28 cellular contexts compared by ENCODE assay signal in the genomic region with DNA sequence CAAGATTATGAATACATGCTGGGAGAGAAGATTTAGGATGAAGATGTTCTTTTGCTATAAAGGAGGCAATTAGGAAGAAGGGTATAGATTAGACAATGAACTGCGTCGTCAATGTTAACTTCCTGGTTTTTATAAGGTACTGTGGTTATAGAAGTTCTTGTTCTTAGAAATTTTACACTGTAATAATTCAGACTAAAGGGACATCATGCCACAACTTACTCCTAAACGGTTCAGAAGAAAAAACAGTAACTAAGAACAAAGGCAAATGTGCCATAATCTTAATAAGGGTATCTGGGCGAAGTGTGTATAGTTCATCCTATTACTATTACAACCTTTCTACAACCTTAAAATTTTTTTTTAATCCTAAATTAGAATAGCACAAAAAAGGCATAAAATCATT. TPM values are rescaled to one million over a fixed set of nuclear protein-coding genes. Genes with fewer than 3 reads are reported as not detected.
DNase-seq lines count a peak whose midpoint lies in the region; ATAC-seq, FAIRE-seq and TF ChIP-seq lines count a peak whose summit lies in the region.
"Had no signal": no experiment of that assay in that cellular context is flagged by ENCODE, and none has a peak within 500 bp of the region (broad histone marks: within the 10 kb centered on the region; RNA-seq: fewer than 3 reads in every experiment).

No MANE protein-coding gene starts in this region.

- peaks cover 53% of the 10 kb centered on the region for H3K36me3 ChIP-seq in K562 (ENCODE audit: control insufficient read depth, insufficient read depth, low read length)
- peaks cover 67% of the 10 kb centered on the region for H3K36me3 ChIP-seq in right atrium auricular region
- H3K36me3 ChIP-seq: BE2C had no signal

- no peak for ATAC-seq in activated T-cell treated with anti-CD3 and anti-CD28 coated beads, Interleukin-2, amount 50 U/mL, for 72 hours (replicated peaks in 1 of 2)
- no peak for ATAC-seq in activated T-cell treated with anti-CD3 and anti-CD28 coated beads, Interleukin-2, amount 50 U/mL, for 4 hours
- ATAC-seq in K562, result no peak

- H3K27ac ChIP-seq in K562 (ENCODE audit: extremely low read depth, low read depth, low read length) (no peak overlapping the region), right atrium auricular region (no peak overlapping the region)
- H3K27ac ChIP-seq: 22Rv1, BLaER1 had no signal

- H3K4me1 Mint-ChIP-seq in activated T-cell treated with anti-CD3 and anti-CD28 coated beads, Interleukin-2, amount 50 U/mL, for 72 hours (ENCODE audit: low read depth), result peaks cover 28% of the 10 kb centered on the region
- H3K4me1 Mint-ChIP-seq in activated T-cell treated with anti-CD3 and anti-CD28 coated beads, Interleukin-2, amount 50 U/mL, for 4 hours (ENCODE audit: low read depth), result peaks cover 13% of the 10 kb centered on the region
- H3K4me1 Mint-ChIP-seq in T-helper 2 cell treated with Interferon-gamma antibody and Interleukin-4, amounts not matched to agents 5 μg/mL and 100 μg/mL, for 36 hours (ENCODE audit: low read depth), result peaks cover 66% of the 10 kb centered on the region

- H3K4me2 ChIP-seq in K562 (ENCODE audit: insufficient read depth, low read length), result no peak overlapping the region
- H3K4me2 ChIP-seq: BLaER1 had no signal

- no peak overlapping the region for H3K9ac ChIP-seq in K562 (ENCODE audit: insufficient read depth in 1 of 2, low read depth in 2 of 2, low read length in 2 of 2)
- H3K9ac ChIP-seq: BLaER1 had no signal

- H3K27me3 ChIP-seq in K562 (ENCODE audit: control insufficient read depth in 2 of 2, insufficient read depth in 2 of 2, low read length in 2 of 2) (no peaks in the 10 kb centered on the region), right atrium auricular region (no peaks in the 10 kb centered on the region)
- H3K27me3 ChIP-seq: BE2C, BLaER1 had no signal

- H3K79me2 ChIP-seq in K562 (ENCODE audit: control insufficient read depth, insufficient read depth, low read length), result no peaks in the 10 kb centered on the region

- in situ Hi-C loops in K562 (cut with MboI), result no loop called here

- H3K4me1 ChIP-seq in K562 (replicated peaks in 1 of 2; ENCODE audit: control insufficient read depth in 2 of 2, insufficient read depth in 2 of 2, low read length in 2 of 2) (no peaks in the 10 kb centered on the region), right atrium auricular region (no peaks in the 10 kb centered on the region)
- H3K4me1 ChIP-seq: BE2C had no signal

- BruUV-seq in K562 (replicated peaks; lab: Mats Ljungman, UMichigan), result no TSS peak

- CTCF ChIA-PET in K562 (lab: Yijun Ruan, JAX; ENCODE audit: low intra/inter-chr PET ratio), result no interaction called here

- no peak overlapping the region for H3K4me3 Mint-ChIP-seq in activated T-cell treated with anti-CD3 and anti-CD28 coated beads, Interleukin-2, amount 50 U/mL, for 72 hours
- no peak overlapping the region for H3K4me3 Mint-ChIP-seq in activated T-cell treated with anti-CD3 and anti-CD28 coated beads, Interleukin-2, amount 50 U/mL, for 4 hours
- H3K4me3 Mint-ChIP-seq in T-helper 2 cell treated with Interferon-gamma antibody and Interleukin-4, amounts not matched to agents 5 μg/mL and 100 μg/mL, for 36 hours, result peak overlapping the region; percentile 13
- H3K4me3 Mint-ChIP-seq: CD14-positive monocyte; CD4-positive, alpha-beta memory T cell; CD4-positive, CD25-positive, alpha-beta regulatory T cell; CD8-positive, alpha-beta memory T cell had no signal

- H3K27ac Mint-ChIP-seq in activated T-cell treated with anti-CD3 and anti-CD28 coated beads, Interleukin-2, amount 50 U/mL, for 72 hours, result peak overlapping the region; percentile 21
- peak overlapping the region; percentile 38 for H3K27ac Mint-ChIP-seq in T-helper 2 cell treated with Interferon-gamma antibody and Interleukin-4, amounts not matched to agents 5 μg/mL and 100 μg/mL, for 36 hours
- H3K27ac Mint-ChIP-seq: CD14-positive monocyte; CD8-positive, alpha-beta memory T cell had no signal

- no peak for TF ChIP-seq RAD21 in K562 (CRISPR knock-in tag; conservative IDR thresholded peaks at IDR 0.05 in 1 of 2, IDR thresholded peaks at IDR 0.05 in 1 of 2)

- no peak for TF ChIP-seq EP300 in K562 (IDR thresholded peaks at IDR 0.05; ENCODE audit: low read length)

- POLR2A ChIA-PET in K562 (lab: Yijun Ruan, JAX), result no interaction called here

- intact Hi-C loops in K562 (cut with micrococcal nuclease), result no loop called here

- no peaks in the 10 kb centered on the region for H3K36me3 Mint-ChIP-seq in activated T-cell treated with anti-CD3 and anti-CD28 coated beads, Interleukin-2, amount 50 U/mL, for 72 hours (ENCODE audit: insufficient read depth in 2 of 2)
- peaks cover 2% of the 10 kb centered on the region for H3K36me3 Mint-ChIP-seq in activated T-cell treated with anti-CD3 and anti-CD28 coated beads, Interleukin-2, amount 50 U/mL, for 4 hours (ENCODE audit: insufficient read depth)
- H3K36me3 Mint-ChIP-seq in T-helper 2 cell treated with Interferon-gamma antibody and Interleukin-4, amounts not matched to agents 5 μg/mL and 100 μg/mL, for 36 hours (ENCODE audit: low read depth), result peaks cover 3% of the 10 kb centered on the region
- H3K36me3 Mint-ChIP-seq: CD4-positive, CD25-positive, alpha-beta regulatory T cell; CD8-positive, alpha-beta memory T cell had no signal

- H3K9me3 Mint-ChIP-seq in activated T-cell treated with anti-CD3 and anti-CD28 coated beads, Interleukin-2, amount 50 U/mL, for 72 hours, result no peaks in the 10 kb centered on the region
- H3K9me3 Mint-ChIP-seq in activated T-cell treated with anti-CD3 and anti-CD28 coated beads, Interleukin-2, amount 50 U/mL, for 4 hours, result no peaks in the 10 kb centered on the region
- H3K9me3 Mint-ChIP-seq in T-helper 2 cell treated with Interferon-gamma antibody and Interleukin-4, amounts not matched to agents 5 μg/mL and 100 μg/mL, for 36 hours, result no peaks in the 10 kb centered on the region
- H3K9me3 Mint-ChIP-seq: CD4-positive, alpha-beta memory T cell; CD4-positive, CD25-positive, alpha-beta regulatory T cell; CD8-positive, alpha-beta memory T cell had no signal

- DNase-seq in activated T-cell treated with anti-CD3 and anti-CD28 coated beads, Interleukin-2, amount 50 U/mL, for 72 hours, result no peak
- no peak for DNase-seq in activated T-cell treated with anti-CD3 and anti-CD28 coated beads, Interleukin-2, amount 50 U/mL, for 4 hours
- no peak for DNase-seq in T-helper 2 cell treated with Interferon-gamma antibody and Interleukin-4, amounts not matched to agents 5 μg/mL and 100 μg/mL, for 36 hours (ENCODE audit: low spot score)
- DNase-seq in K562 (ENCODE audit: extremely low read depth in 1 of 4, low spot score in 3 of 4) (no peak), DMS79 treated with DMSO at 0.1 percent for 48 hours (lab: John Stamatoyannopoulos, UW) (no peak), right atrium auricular region (ENCODE audit: low spot score) (no peak), A172 (ENCODE audit: low spot score) (no peak)
- DNase-seq: ACHN; BE2C; C1 segment of cervical spinal cord; CD4-positive, alpha-beta memory T cell; CD8-positive, alpha-beta memory T cell; COR-L47; DMS 273 treated with DMSO at 0.1 percent for 48 hours; DMS153; DMS53; DMS79; GF-D8 had no signal

- H3K4me3 ChIP-seq in K562 (no peak overlapping the region), right atrium auricular region (no peak overlapping the region)
- H3K4me3 ChIP-seq: BLaER1 had no signal

- peaks cover 4% of the 10 kb centered on the region for H3K27me3 Mint-ChIP-seq in activated T-cell treated with anti-CD3 and anti-CD28 coated beads, Interleukin-2, amount 50 U/mL, for 72 hours (ENCODE audit: low read depth)
- no peaks in the 10 kb centered on the region for H3K27me3 Mint-ChIP-seq in activated T-cell treated with anti-CD3 and anti-CD28 coated beads, Interleukin-2, amount 50 U/mL, for 4 hours (ENCODE audit: low read depth)
- peaks cover 2% of the 10 kb centered on the region for H3K27me3 Mint-ChIP-seq in T-helper 2 cell treated with Interferon-gamma antibody and Interleukin-4, amounts not matched to agents 5 μg/mL and 100 μg/mL, for 36 hours (ENCODE audit: low read depth)
- H3K27me3 Mint-ChIP-seq: CD4-positive, alpha-beta memory T cell had no signal

- no peaks in the 10 kb centered on the region for H3K9me1 ChIP-seq in K562 (ENCODE audit: control insufficient read depth, insufficient read depth, low read length)

- H2AFZ ChIP-seq in K562 (ENCODE audit: low read depth, low read length), result no peak overlapping the region

- no peak for FAIRE-seq in K562 (lab: Jason Lieb, UNC)
- FAIRE-seq: A204.1, G401.6, GM12891, GM18507 had no signal

- H4K20me1 ChIP-seq in K562 (replicated peaks; ENCODE audit: control insufficient read depth, insufficient read depth, low read length), result no peaks in the 10 kb centered on the region; the same call in 1 of the 2 replicates
- H4K20me1 ChIP-seq: BLaER1 had no signal

- H3K9me3 ChIP-seq in K562 (replicated peaks; ENCODE audit: control insufficient read depth, insufficient read depth, low read depth, low read length) (no peaks in the 10 kb centered on the region), right atrium auricular region (no peaks in the 10 kb centered on the region)
- H3K9me3 ChIP-seq: BE2C, BLaER1 had no signal

- TF ChIP-seq CTCF in K562 (IDR thresholded peaks at IDR 0.05 in 2 of 3, conservative IDR thresholded peaks at IDR 0.05 in 1 of 3; ENCODE audit: insufficient read depth in 2 of 3, low read depth in 1 of 3, low read length in 3 of 3), result no peak
- no peak for TF ChIP-seq CTCF in right atrium auricular region (IDR thresholded peaks at IDR 0.05)

- 86% methylated on average over 4 of the region's 4 CpGs for WGBS in K562 (ENCODE audit: insufficient coverage, low coverage, missing lambda C conversion rate)

- no peak for TF ChIP-seq POLR2A in K562 (conservative IDR thresholded peaks at IDR 0.05)

RNA-seq across cellular contexts. Expression of a gene that starts 31.3 kb away (rescaled TPM):
- not detected for total RNA-seq in activated T-cell treated with anti-CD3 and anti-CD28 coated beads, Interleukin-2, amount 50 U/mL, for 72 hours
- under 1 TPM in 2 of 3 donors, not detected in 1; 0.38 to 0.61 TPM for total RNA-seq in activated T-cell treated with anti-CD3 and anti-CD28 coated beads, Interleukin-2, amount 50 U/mL, for 4 hours
- total RNA-seq in K562 (2011; cell fraction: chromatin; rRNA removed; ENCODE audit: low replicate concordance), result not detected in 2 replicates
- total RNA-seq in K562 (2011; cell fraction: nucleolus; rRNA removed), result not detected in 2 replicates
- total RNA-seq in K562 (2011; cell fraction: nucleoplasm; rRNA removed), result not detected in 2 replicates
- total RNA-seq in K562 (2014; rRNA removed) (not detected in 2 replicates), K562 (2014; rRNA removed; fragmentation: Illumina TruSeq; extraction: Trizol) (not detected in 2 replicates), K562 (2015; rRNA removed; fragmentation: Illumina TruSeq; extraction: Trizol) (not detected in 2 replicates), K562 (2021) (not detected in 2 replicates), right atrium auricular region (not detected)
- polyA plus RNA-seq in K562 (2011; rRNA removed) (not detected in 2 replicates), K562 (2014; fragmentation: Illumina TruSeq; extraction: Trizol) (not detected in 2 replicates), K562 (2014; fragmentation: Nextera tagmentation; extraction: Ambion mirVana) (not detected), K562 (2014; rRNA removed) (0.18 TPM in 1 of 2 replicates, not detected in the other)
- polyA plus RNA-seq in K562 (2011; cell fraction: cytosol; rRNA removed), result not detected in 2 replicates
- not detected in 2 replicates for polyA plus RNA-seq in K562 (2011; cell fraction: nucleus; rRNA removed)
- not detected in 2 replicates for polyA plus RNA-seq in K562 (2012)
- polyA minus RNA-seq in K562 (2011; rRNA and poly(A)+ RNA removed), result not detected in 2 replicates
- polyA minus RNA-seq in K562 (2011; cell fraction: cytosol; rRNA and poly(A)+ RNA removed), result not detected in 2 replicates
- polyA minus RNA-seq in K562 (2011; cell fraction: nucleus; rRNA and poly(A)+ RNA removed), result not detected in 2 replicates
- total RNA-seq in A172 (2014; rRNA removed; shearing (Covaris generic)), result not detected in 2 replicates
- total RNA-seq: A673; CD4-positive, alpha-beta memory T cell; CD4-positive, CD25-positive, alpha-beta regulatory T cell; CD8-positive, alpha-beta memory T cell had no signal
- polyA plus RNA-seq: AG04450; CD14-positive monocyte; CD4-positive, alpha-beta memory T cell; CD4-positive, CD25-positive, alpha-beta regulatory T cell; CD8-positive, alpha-beta memory T cell had no signal
